Comparison of ENCODE assay signal across 1 cellular context in the genomic region with DNA sequence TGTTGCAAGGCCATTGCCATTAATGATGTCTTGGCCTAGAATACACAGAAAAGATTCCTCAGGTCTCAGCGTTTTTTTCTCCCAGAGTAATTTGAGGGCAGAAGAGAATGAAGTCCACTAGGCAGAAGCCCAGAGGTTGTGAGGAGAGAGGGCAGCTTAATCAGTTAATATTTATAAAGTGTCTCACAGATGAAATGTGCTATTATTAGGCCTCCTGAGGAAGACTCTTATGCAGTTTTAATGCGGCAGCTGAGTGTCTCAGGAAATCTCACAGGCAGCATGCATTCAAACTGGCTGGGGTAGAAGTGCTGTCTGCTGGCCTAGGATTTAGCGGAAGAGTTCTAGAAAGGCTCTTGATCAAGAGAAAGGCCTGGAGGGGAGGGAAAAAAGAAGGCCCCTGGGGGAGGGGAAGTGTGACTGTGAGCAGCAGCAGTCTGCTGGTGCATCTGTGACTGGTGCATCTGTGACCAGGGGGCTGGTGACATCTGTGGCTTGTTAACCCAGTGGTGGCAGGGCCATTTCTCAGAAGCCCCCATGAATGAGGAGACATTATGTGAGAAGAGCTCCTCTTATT.
TF ChIP-seq lines count a peak whose summit lies in the region.

No MANE protein-coding gene starts in this region.

TF ChIP-seq in H1, 55 proteins besides CTCF, POLR2A, EP300 and RAD21 (continued from another document):
- TF ChIP-seq JUND (IDR thresholded peaks at IDR 0.05; ENCODE audit: low read length) (no peak), BACH1 (IDR thresholded peaks at IDR 0.05; ENCODE audit: low read length) (no peak), POU5F1 (IDR thresholded peaks at IDR 0.05; ENCODE audit: low read depth, low read length) (no peak), TCF12 (IDR thresholded peaks at IDR 0.05; ENCODE audit: low read depth, low read length) (no peak), PHF8 (conservative IDR thresholded peaks at IDR 0.05; ENCODE audit: low read depth, low read length) (no peak)
